Comparison of ENCODE assay signal across 11 cellular contexts in the genomic region with DNA sequence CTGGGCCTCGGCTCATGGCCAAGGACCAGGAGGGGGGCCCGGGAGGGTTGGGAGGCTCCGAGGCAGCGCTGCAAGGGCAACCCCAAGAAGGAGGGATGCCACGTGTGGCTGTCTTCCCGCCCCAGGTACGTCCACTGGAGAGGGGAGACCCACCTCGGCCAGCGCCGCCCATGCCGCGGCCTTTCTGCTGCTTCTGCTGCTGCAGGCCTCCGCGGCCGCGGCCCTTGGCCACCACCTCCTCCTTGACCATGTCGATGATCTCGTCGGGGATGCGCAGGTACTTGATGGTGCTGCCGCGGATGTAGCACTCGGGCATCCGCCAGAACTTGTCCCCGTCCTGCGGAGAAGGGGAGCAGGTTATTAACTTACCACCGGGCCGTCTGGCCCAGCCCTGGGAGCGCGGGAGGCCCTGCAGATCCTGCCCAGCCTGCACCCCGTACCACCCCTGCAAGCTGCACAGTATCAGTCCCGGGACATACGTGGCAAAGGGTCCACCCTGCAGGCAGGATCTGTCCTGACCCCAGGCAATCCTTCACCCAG. TPM values are rescaled to one million over a fixed set of nuclear protein-coding genes. Genes with fewer than 3 reads are reported as not detected.
"Had no signal": no experiment of that assay in that cellular context is flagged by ENCODE, and none has a peak within 500 bp of the region (broad histone marks: within the 10 kb centered on the region; RNA-seq: fewer than 3 reads in every experiment).

No MANE protein-coding gene starts in this region.

- DNase-seq: activated T-cell treated with anti-CD3 and anti-CD28 coated beads, Interleukin-2, amount 50 U/mL, for 1 hour; amygdala; body of pancreas; heart right ventricle; left colon; lower lobe of right lung; nephron progenitor cell; sigmoid colon; T1000 had no signal

- H3K4me3 ChIP-seq: body of pancreas, gastroesophageal sphincter, heart right ventricle, lower lobe of right lung, sigmoid colon had no signal

- H3K27ac ChIP-seq: body of pancreas, heart right ventricle, lower lobe of right lung, sigmoid colon had no signal

- H3K9me3 ChIP-seq: body of pancreas, gastroesophageal sphincter, heart right ventricle, lower lobe of right lung, sigmoid colon had no signal

- H3K27me3 ChIP-seq: body of pancreas, gastroesophageal sphincter, heart right ventricle, sigmoid colon had no signal

RNA-seq across cellular contexts. Expression of gene IQCN, which starts 35.3 kb away (rescaled TPM):
- total RNA-seq: pulmonary artery endothelial cell had no signal
